19 cellular contexts compared by ENCODE assay signal in genomic region chr14:42141328-42141727, GRCh38.
DNase-seq lines count a peak whose midpoint lies in the region; ATAC-seq and TF ChIP-seq lines count a peak whose summit lies in the region.
"Had no signal": no experiment of that assay in that cellular context is flagged by ENCODE, and none has a peak within 500 bp of the region (broad histone marks: within the 10 kb centered on the region; RNA-seq: fewer than 3 reads in every experiment).

No MANE protein-coding gene starts in this region.

- H2AFZ ChIP-seq in PC-3 (ENCODE audit: low read length) (no peak overlapping the region), smooth muscle cell (ENCODE audit: low read depth) (no peak overlapping the region)
- H2AFZ ChIP-seq: PC-9 had no signal

- no peaks in the 10 kb centered on the region for H3K9me3 Mint-ChIP-seq in activated naive CD4-positive, alpha-beta T cell treated with anti-CD3 and anti-CD28 coated beads, Interleukin-2, amount 10 ng/mL, durations not matched to agents 7 days and 5 days
- H3K9me3 Mint-ChIP-seq in CD8-positive, alpha-beta T cell: peaks cover 8% of the 10 kb centered on the region

- H3K9me2 ChIP-seq in PC-3 (replicated peaks; ENCODE audit: low read length): no peaks in the 10 kb centered on the region

- H3K27me3 Mint-ChIP-seq in activated naive CD4-positive, alpha-beta T cell treated with anti-CD3 and anti-CD28 coated beads, Interleukin-2, amount 10 ng/mL, durations not matched to agents 7 days and 5 days: no peaks in the 10 kb centered on the region
- no peaks in the 10 kb centered on the region for H3K27me3 Mint-ChIP-seq in CD8-positive, alpha-beta T cell (ENCODE audit: low read depth)

- H3F3A ChIP-seq in PC-3 (ENCODE audit: low read length, unreplicated experiment) (no peaks in the 10 kb centered on the region), smooth muscle cell (ENCODE audit: low read depth) (no peaks in the 10 kb centered on the region)

- H3K36me3 ChIP-seq in PC-3 (ENCODE audit: low read depth, low read length) (no peaks in the 10 kb centered on the region), smooth muscle cell (ENCODE audit: low read depth) (no peaks in the 10 kb centered on the region)
- H3K36me3 ChIP-seq in CD8-positive, alpha-beta T cell (ENCODE audit: insufficient read depth, low read length): no peaks in the 10 kb centered on the region
- H3K36me3 ChIP-seq: SJCRH30 had no signal

- ATAC-seq in PC-3: peak; percentile 78
- no peak for ATAC-seq in CD8-positive, alpha-beta T cell
- ATAC-seq: HCT116, K562 had no signal

- no peak overlapping the region for H3K27ac Mint-ChIP-seq in activated naive CD4-positive, alpha-beta T cell treated with anti-CD3 and anti-CD28 coated beads, Interleukin-2, amount 10 ng/mL, durations not matched to agents 7 days and 5 days
- no peak overlapping the region for H3K27ac Mint-ChIP-seq in CD8-positive, alpha-beta T cell
- H3K27ac Mint-ChIP-seq: CD14-positive monocyte had no signal

- no peaks in the 10 kb centered on the region for H3K79me2 ChIP-seq in PC-3 (ENCODE audit: low read length)
- no peaks in the 10 kb centered on the region for H3K79me2 ChIP-seq in smooth muscle cell (ENCODE audit: low read depth)

- peak overlapping the region; percentile 71 for H3K4me2 ChIP-seq in PC-3 (ENCODE audit: low read length)
- H3K4me2 ChIP-seq in smooth muscle cell: no peak overlapping the region
- H3K4me2 ChIP-seq: PC-9 had no signal

- no peaks in the 10 kb centered on the region for H4K20me1 ChIP-seq in PC-3 (ENCODE audit: low read length)
- no peaks in the 10 kb centered on the region for H4K20me1 ChIP-seq in smooth muscle cell (ENCODE audit: low read depth)

- 95% methylated on average over 2 of the region's 2 CpGs for WGBS in smooth muscle cell (ENCODE audit: low lambda C conversion rate)

- H3K4me1 ChIP-seq in PC-3 (ENCODE audit: insufficient read depth, low read length) (peaks cover 28% of the 10 kb centered on the region), smooth muscle cell (ENCODE audit: low read depth) (peaks cover 3% of the 10 kb centered on the region)
- no peaks in the 10 kb centered on the region for H3K4me1 ChIP-seq in CD8-positive, alpha-beta T cell (ENCODE audit: insufficient read depth, low read length)
- H3K4me1 ChIP-seq: Caco-2, SJCRH30 had no signal

- no peaks in the 10 kb centered on the region for H3K27me3 ChIP-seq in PC-3 (ENCODE audit: low read length)
- peaks cover 1% of the 10 kb centered on the region for H3K27me3 ChIP-seq in smooth muscle cell (ENCODE audit: low read depth)
- H3K27me3 ChIP-seq in CD8-positive, alpha-beta T cell (ENCODE audit: insufficient read depth, low read length): no peaks in the 10 kb centered on the region
- H3K27me3 ChIP-seq: SJCRH30 had no signal

- DNase-seq in HCEC 1CT (peak; percentile 17), PC-3 (peak; percentile 80), epithelial cell of prostate (ENCODE audit: low read depth, low spot score) (peak; percentile 27), smooth muscle cell (lab: John Stamatoyannopoulos, UW; ENCODE audit: unreplicated experiment) (no peak), dedifferentiated amniotic fluid mesenchymal stem cell (ENCODE audit: extremely low spot score) (no peak)
- DNase-seq in activated naive CD4-positive, alpha-beta T cell treated with anti-CD3 and anti-CD28 coated beads, Interleukin-2, amount 10 ng/mL, durations not matched to agents 7 days and 5 days: no peak
- no peak for DNase-seq in CD8-positive, alpha-beta T cell
- DNase-seq: AML-193, Caco-2, GF-D8, MV-4-11, NCI-H1694 treated with DMSO at 0.1 percent for 48 hours, NCI-H510A, NCI-H774, PC-9, SJCRH30 had no signal

- POLR2A ChIA-PET in PC-3 (lab: Charles Lee; ENCODE audit: unreplicated experiment): no interaction called here
- POLR2A ChIA-PET in CD8-positive, alpha-beta T cell (lab: Charles Lee): no interaction called here

- no peaks in the 10 kb centered on the region for H3K9me3 ChIP-seq in PC-3 (ENCODE audit: low read length)
- no peaks in the 10 kb centered on the region for H3K9me3 ChIP-seq in smooth muscle cell (replicated peaks; ENCODE audit: low read depth)
- H3K9me3 ChIP-seq in CD8-positive, alpha-beta T cell (ENCODE audit: low read length): no peaks in the 10 kb centered on the region
- H3K9me3 ChIP-seq: Caco-2, SJCRH30 had no signal

- TF ChIP-seq CTCF in PC-3 (conservative IDR thresholded peaks at IDR 0.05; ENCODE audit: low read depth, low read length): no peak
- no peak for TF ChIP-seq CTCF in smooth muscle cell (IDR thresholded peaks at IDR 0.05; ENCODE audit: borderline replicate concordance, insufficient read depth, poor library complexity, severe bottlenecking)
- TF ChIP-seq CTCF in CD8-positive, alpha-beta T cell (IDR thresholded peaks at IDR 0.05): no peak

- peak overlapping the region; percentile 55 for H3K9ac ChIP-seq in PC-3 (ENCODE audit: low read length)
- no peak overlapping the region for H3K9ac ChIP-seq in smooth muscle cell (ENCODE audit: low read depth)

- intact Hi-C loops in PC-3 (cut with micrococcal nuclease): loop anchor here (1.0 to 2.0 kb wide), 5 partner anchors 51 to 184 kb away; no protein-coding TSS in a partner anchor
- intact Hi-C loops in CD8-positive, alpha-beta T cell (cut with DNase I, micrococcal nuclease): no loop called here

- H3K27ac ChIP-seq in PC-3 (ENCODE audit: low read length): peak overlapping the region; percentile 89
- H3K27ac ChIP-seq in epithelial cell of prostate: peak overlapping the region; percentile 77
- peak overlapping the region; percentile 81 for H3K27ac ChIP-seq in smooth muscle cell (ENCODE audit: low read depth)
- H3K27ac ChIP-seq in CD8-positive, alpha-beta T cell (ENCODE audit: low read depth, low read length): no peak overlapping the region
- H3K27ac ChIP-seq: PC-9, SJCRH30 had no signal

- no peaks in the 10 kb centered on the region for H3K4me1 Mint-ChIP-seq in activated naive CD4-positive, alpha-beta T cell treated with anti-CD3 and anti-CD28 coated beads, Interleukin-2, amount 10 ng/mL, durations not matched to agents 7 days and 5 days
- H3K4me1 Mint-ChIP-seq in CD8-positive, alpha-beta T cell (ENCODE audit: low read depth): no peaks in the 10 kb centered on the region
- H3K4me1 Mint-ChIP-seq: CD14-positive monocyte had no signal

- CTCF ChIA-PET in PC-3 (lab: Charles Lee): interaction anchor here (0.9 kb wide), 1 partner anchor 82 kb away, joined by 3 read pairs; no protein-coding TSS in a partner anchor
- CTCF ChIA-PET in activated naive CD4-positive, alpha-beta T cell treated with anti-CD3 and anti-CD28 coated beads, Interleukin-2, amount 10 ng/mL, durations not matched to agents 7 days and 5 days (lab: Charles Lee): no interaction called here
- CTCF ChIA-PET in CD8-positive, alpha-beta T cell (lab: Charles Lee): no interaction called here

- no peaks in the 10 kb centered on the region for H3K36me3 Mint-ChIP-seq in activated naive CD4-positive, alpha-beta T cell treated with anti-CD3 and anti-CD28 coated beads, Interleukin-2, amount 10 ng/mL, durations not matched to agents 7 days and 5 days
- no peaks in the 10 kb centered on the region for H3K36me3 Mint-ChIP-seq in CD8-positive, alpha-beta T cell
- H3K36me3 Mint-ChIP-seq: CD14-positive monocyte had no signal

- H3K4me3 ChIP-seq in PC-3 (ENCODE audit: low read length): no peak overlapping the region
- H3K4me3 ChIP-seq in smooth muscle cell: no peak overlapping the region
- H3K4me3 ChIP-seq in CD8-positive, alpha-beta T cell (ENCODE audit: low read depth, low read length): no peak overlapping the region
- H3K4me3 ChIP-seq: K562, PC-9, SJCRH30 had no signal

- BruUV-seq in PC-3 (replicated peaks; lab: Mats Ljungman, UMichigan): no TSS peak

- no peak overlapping the region for H3K4me3 Mint-ChIP-seq in activated naive CD4-positive, alpha-beta T cell treated with anti-CD3 and anti-CD28 coated beads, Interleukin-2, amount 10 ng/mL, durations not matched to agents 7 days and 5 days
- no peak overlapping the region for H3K4me3 Mint-ChIP-seq in CD8-positive, alpha-beta T cell
- H3K4me3 Mint-ChIP-seq: CD14-positive monocyte had no signal

Comparison
In these comparisons a context has a peak if more than half of its experiments do, and no peak if none do; other contexts are left out.
1. DNase-seq: peak in HCEC 1CT (single experiment), PC-3 (single experiment) and epithelial cell of prostate (single experiment); none in smooth muscle cell (single experiment), activated naive CD4-positive, alpha-beta T cell treated with anti-CD3 and anti-CD28 coated beads, Interleukin-2, amount 10 ng/mL, durations not matched to agents 7 days and 5 days (single experiment), CD8-positive, alpha-beta T cell (0 of 7) and dedifferentiated amniotic fluid mesenchymal stem cell (single experiment).